Comparison of ENCODE assay signal across 5 cellular contexts in genomic region chr22:24287212-24287611, GRCh38. TPM values are rescaled to one million over a fixed set of nuclear protein-coding genes. Genes with fewer than 3 reads are reported as not detected.
"Had no signal": no experiment of that assay in that cellular context is flagged by ENCODE, and none has a peak within 500 bp of the region (broad histone marks: within the 10 kb centered on the region; RNA-seq: fewer than 3 reads in every experiment).

No MANE protein-coding gene starts in this region.

RNA-seq across cellular contexts. Expression of gene GGT5, which starts 42.3 kb away (rescaled TPM):
- total RNA-seq: activated B cell treated with CpG ODN at 0.5 μM for 24 hours; activated CD8-positive, alpha-beta T cell treated with anti-CD3 and anti-CD28 coated beads for 36 hours; foreskin keratinocyte; natural killer cell had no signal
- polyA plus RNA-seq: foreskin keratinocyte, keratinocyte had no signal
